1 cellular context compared by ENCODE assay signal in the genomic region with DNA sequence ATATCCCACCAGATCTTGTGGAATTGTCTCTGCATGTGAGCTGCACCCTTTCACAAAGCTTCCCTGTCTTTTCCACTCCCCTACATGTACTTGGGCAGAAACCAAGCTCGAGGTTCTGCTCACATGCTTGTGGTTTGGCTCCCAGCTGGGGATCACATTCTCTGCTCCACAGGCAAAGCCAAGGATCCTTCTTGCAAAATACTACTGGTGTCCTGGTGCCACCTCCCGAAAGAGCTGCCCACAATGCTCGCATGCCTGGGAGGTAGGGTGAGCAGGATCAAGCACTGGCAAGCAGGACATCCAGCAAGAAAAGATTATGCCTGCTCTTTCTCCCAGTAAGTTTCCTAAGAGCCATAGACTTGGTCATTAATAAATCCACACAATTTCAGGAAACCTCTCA.
A peak's percentile ranks its signal among the peaks of the same experiment; 100 is the strongest.
TF ChIP-seq lines count a peak whose summit lies in the region.

No MANE protein-coding gene starts in this region.

TF ChIP-seq in H1, 55 proteins besides CTCF, POLR2A, EP300 and RAD21:
- TF ChIP-seq TBP (IDR thresholded peaks at IDR 0.05; ENCODE audit: low read depth, low read length), result no peak
- TF ChIP-seq KDM1A (IDR thresholded peaks at IDR 0.05; ENCODE audit: borderline replicate concordance, low read length), result no peak
- TF ChIP-seq ASH2L (IDR thresholded peaks at IDR 0.05; ENCODE audit: low read length), result no peak
- 0 out of 2 replicates have a peak, but pooled peaks have one; percentile 40 for TF ChIP-seq TEAD4 (IDR thresholded peaks at IDR 0.05; ENCODE audit: low read depth, low read length)
- no peak for TF ChIP-seq EGR1 (IDR thresholded peaks at IDR 0.05; ENCODE audit: borderline replicate concordance, low read depth, low read length)
